In genomic region chr2:40093036-40093673, GRCh38 we compare ENCODE assay signal across 17 cellular contexts.
DNase-seq lines count a peak whose midpoint lies in the region; ATAC-seq and TF ChIP-seq lines count a peak whose summit lies in the region.
"Had no signal": no experiment of that assay in that cellular context is flagged by ENCODE, and none has a peak within 500 bp of the region (broad histone marks: within the 10 kb centered on the region; RNA-seq: fewer than 3 reads in every experiment).

No MANE protein-coding gene starts in this region.

- H3K79me2 ChIP-seq in neural progenitor cell (ENCODE audit: low read depth) = no peaks in the 10 kb centered on the region

- H3F3A ChIP-seq in neural progenitor cell (ENCODE audit: low read depth) = no peaks in the 10 kb centered on the region

- H2AFZ ChIP-seq in neural progenitor cell (replicated peaks) = peak overlapping the region; percentile 64

- no peak overlapping the region for H3K4me3 Mint-ChIP-seq in neural progenitor cell
- H3K4me3 Mint-ChIP-seq: B cell, memory B cell had no signal

- no peaks in the 10 kb centered on the region for H3K36me3 ChIP-seq in neural progenitor cell
- H3K36me3 ChIP-seq in BE2C = no peaks in the 10 kb centered on the region
- H3K36me3 ChIP-seq: breast epithelium, SJCRH30 had no signal

- H4K20me1 ChIP-seq in neural progenitor cell (ENCODE audit: low read depth) = no peaks in the 10 kb centered on the region

- no peak overlapping the region for H3K27ac ChIP-seq in neural progenitor cell
- H3K27ac ChIP-seq: breast epithelium, psoas muscle, SJCRH30 had no signal

- no peak for ATAC-seq in HG03354 (IDR thresholded peaks at IDR 0.05; ENCODE audit: poor library complexity, severe bottlenecking, unreplicated experiment)
- ATAC-seq: psoas muscle had no signal

- H3K4me1 ChIP-seq in neural progenitor cell (peaks cover 9% of the 10 kb centered on the region), BE2C (peaks cover 10% of the 10 kb centered on the region)
- H3K4me1 ChIP-seq: breast epithelium, psoas muscle had no signal

- peak; percentile 9 for DNase-seq in DMS53 treated with DMSO at 0.1 percent for 48 hours (lab: John Stamatoyannopoulos, UW; ENCODE audit: unreplicated experiment)
- peak; percentile 21 for DNase-seq in NCI-H226
- DNase-seq in fibroblast of the aortic adventitia (ENCODE audit: low read depth) = peak; percentile 32
- peak; percentile 5 for DNase-seq in neural progenitor cell (ENCODE audit: low spot score)
- no peak for DNase-seq in BE2C
- no peak for DNase-seq in NCI-H526 (lab: John Stamatoyannopoulos, UW)
- no peak for DNase-seq in midbrain (lab: John Stamatoyannopoulos, UW)
- DNase-seq: DMS79; NCI-H1417 treated with DMSO at 0.1 percent for 48 hours; NK-92 treated with Interleukin-12 subunit alpha and Interleukin-12 subunit beta, amount 100 ng/mL, for 24 hours; psoas muscle; stimulated activated CD4-positive, alpha-beta T cell treated with anti-CD3 and anti-CD28 coated beads, Interleukin-4, amount 100 ng/mL, for 1 hour had no signal

- no peak overlapping the region for H3K9ac ChIP-seq in neural progenitor cell

- H3K9me3 Mint-ChIP-seq in neural progenitor cell = no peaks in the 10 kb centered on the region
- H3K9me3 Mint-ChIP-seq: memory B cell had no signal

- H3K4me1 Mint-ChIP-seq in neural progenitor cell = peaks cover 13% of the 10 kb centered on the region
- H3K4me1 Mint-ChIP-seq: B cell, memory B cell had no signal

- H3K9me3 ChIP-seq in neural progenitor cell (ENCODE audit: low read depth) = no peaks in the 10 kb centered on the region
- H3K9me3 ChIP-seq in BE2C = no peaks in the 10 kb centered on the region
- H3K9me3 ChIP-seq: breast epithelium, psoas muscle, SJCRH30 had no signal

- H3K4me3 ChIP-seq in fibroblast of the aortic adventitia (ENCODE audit: low read depth, low read length) (no peak overlapping the region), neural progenitor cell (no peak overlapping the region), BE2C (ENCODE audit: low read depth, low read length) (no peak overlapping the region)
- H3K4me3 ChIP-seq: breast epithelium, psoas muscle, SJCRH30 had no signal

- peaks cover 2% of the 10 kb centered on the region for H3K27me3 Mint-ChIP-seq in neural progenitor cell (ENCODE audit: insufficient read depth, low read depth)
- H3K27me3 Mint-ChIP-seq: B cell, memory B cell had no signal

- H3K27ac Mint-ChIP-seq in neural progenitor cell = peak overlapping the region; percentile 88
- H3K27ac Mint-ChIP-seq: B cell, memory B cell had no signal

- no peaks in the 10 kb centered on the region for H3K36me3 Mint-ChIP-seq in neural progenitor cell
- H3K36me3 Mint-ChIP-seq: memory B cell had no signal

- TF ChIP-seq CTCF in fibroblast of the aortic adventitia (IDR thresholded peaks at IDR 0.05; ENCODE audit: insufficient read depth, low read length) = no peak
- TF ChIP-seq CTCF in neural progenitor cell (IDR thresholded peaks at IDR 0.05) = no peak
- TF ChIP-seq CTCF in BE2C (IDR thresholded peaks at IDR 0.05; ENCODE audit: low read depth, low read length) = no peak

- H3K27me3 ChIP-seq in neural progenitor cell = no peaks in the 10 kb centered on the region
- H3K27me3 ChIP-seq in BE2C = no peaks in the 10 kb centered on the region
- H3K27me3 ChIP-seq: breast epithelium, SJCRH30 had no signal

- no peak overlapping the region for H3K4me2 ChIP-seq in neural progenitor cell

Comparison
In these comparisons a context has a peak if more than half of its experiments do, and no peak if none do; other contexts are left out.
1. DNase-seq: peak in DMS53 treated with DMSO at 0.1 percent for 48 hours (single experiment), NCI-H226 (single experiment), fibroblast of the aortic adventitia (single experiment) and neural progenitor cell (single experiment); none in BE2C (single experiment), NCI-H526 (0 of 2) and midbrain (single experiment).